33 cellular contexts compared by ENCODE assay signal in the genomic region with DNA sequence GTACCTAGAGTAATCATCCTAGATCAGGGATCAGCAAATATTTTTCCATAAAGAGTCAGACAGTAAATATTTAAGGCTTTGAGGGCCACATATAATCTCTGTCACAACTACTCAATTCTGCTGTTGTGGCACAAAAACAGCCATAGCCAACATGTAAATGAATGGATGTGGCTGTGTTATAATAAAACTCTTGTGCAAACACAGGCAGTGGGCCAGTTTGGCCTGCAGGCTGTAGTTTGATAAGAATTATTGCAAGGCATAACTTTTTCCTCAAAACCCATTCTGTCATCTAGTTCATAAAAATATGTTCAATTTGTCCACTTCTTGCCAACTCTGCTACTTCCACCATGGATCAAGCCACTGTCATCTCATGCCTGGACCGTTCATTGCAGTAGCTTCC. TPM values are rescaled to one million over a fixed set of nuclear protein-coding genes. Genes with fewer than 3 reads are reported as not detected.
"Had no signal": no experiment of that assay in that cellular context is flagged by ENCODE, and none has a peak within 500 bp of the region (broad histone marks: within the 10 kb centered on the region; RNA-seq: fewer than 3 reads in every experiment).

No MANE protein-coding gene starts in this region.

- H3K27me3 ChIP-seq: esophagus muscularis mucosa, hepatocyte, ovary, right atrium auricular region, sigmoid colon, thyroid gland, vagina had no signal

- H3K36me3 ChIP-seq: esophagus muscularis mucosa, lower lobe of right lung, ovary, right atrium auricular region, sigmoid colon, stomach, thyroid gland, vagina had no signal

- H3K9me3 ChIP-seq: lower lobe of right lung, ovary, right atrium auricular region, sigmoid colon, thyroid gland, vagina had no signal

- H3K4me1 ChIP-seq: esophagus muscularis mucosa, lower lobe of right lung, right atrium auricular region, sigmoid colon, stomach, thyroid gland, vagina had no signal

- H3K27ac ChIP-seq: coronary artery, esophagus muscularis mucosa, hepatocyte, lower lobe of right lung, ovary, right atrium auricular region, sigmoid colon, stomach, thyroid gland, vagina had no signal

- H3K4me3 ChIP-seq: coronary artery, esophagus muscularis mucosa, hepatocyte, lower lobe of right lung, ovary, right atrium auricular region, sigmoid colon, stomach, thyroid gland, vagina had no signal

- DNase-seq: dermis blood vessel endothelial cell; effector memory CD4-positive, alpha-beta T cell; kidney; left ventricle myocardium superior; lower lobe of right lung; natural killer cell; occipital lobe; ovary; sigmoid colon; stimulated activated CD4-positive, alpha-beta T cell treated with anti-CD3 and anti-CD28 coated beads, Interleukin-2, amount 100 ng/mL, for 24 hours; stimulated activated CD4-positive, alpha-beta T cell treated with anti-CD3 and anti-CD28 coated beads, Interleukin-4, amount 100 ng/mL, for 24 hours; stimulated activated naive CD4-positive, alpha-beta T cell treated with Interleukin-2 at 50 U/mL for 16 hours; stomach; thyroid gland; trophoblast cell had no signal

- ATAC-seq: left ventricle myocardium superior; lower lobe of right lung; natural killer cell; stimulated activated effector memory CD8-positive, alpha-beta T cell treated with anti-CD3 and anti-CD28 coated beads, Interleukin-12 subunit alpha, Interleukin-12 subunit beta, amount 100 ng/mL, for 72 hours had no signal

RNA-seq across cellular contexts. Expression of gene BMP15, which starts 57.1 kb away (rescaled TPM):
- total RNA-seq: chondrocyte, dermis blood vessel endothelial cell, endothelial cell of umbilical vein, epithelial cell of proximal tubule, esophagus muscularis mucosa, frontal cortex, glomerular endothelial cell, hepatocyte, kidney, left ventricle myocardium superior, lower lobe of right lung, mesenteric fat pad, natural killer cell, occipital lobe, ovary, posterior vena cava, right atrium auricular region, sigmoid colon, skeletal muscle tissue, stomach, subcutaneous adipose tissue, temporal lobe, thyroid gland, ureter, vagina had no signal
- polyA plus RNA-seq: endothelial cell of umbilical vein, hepatocyte, neural cell, sigmoid colon, stomach had no signal
